ENCODE assay signal across 1 cellular context in the genomic region with DNA sequence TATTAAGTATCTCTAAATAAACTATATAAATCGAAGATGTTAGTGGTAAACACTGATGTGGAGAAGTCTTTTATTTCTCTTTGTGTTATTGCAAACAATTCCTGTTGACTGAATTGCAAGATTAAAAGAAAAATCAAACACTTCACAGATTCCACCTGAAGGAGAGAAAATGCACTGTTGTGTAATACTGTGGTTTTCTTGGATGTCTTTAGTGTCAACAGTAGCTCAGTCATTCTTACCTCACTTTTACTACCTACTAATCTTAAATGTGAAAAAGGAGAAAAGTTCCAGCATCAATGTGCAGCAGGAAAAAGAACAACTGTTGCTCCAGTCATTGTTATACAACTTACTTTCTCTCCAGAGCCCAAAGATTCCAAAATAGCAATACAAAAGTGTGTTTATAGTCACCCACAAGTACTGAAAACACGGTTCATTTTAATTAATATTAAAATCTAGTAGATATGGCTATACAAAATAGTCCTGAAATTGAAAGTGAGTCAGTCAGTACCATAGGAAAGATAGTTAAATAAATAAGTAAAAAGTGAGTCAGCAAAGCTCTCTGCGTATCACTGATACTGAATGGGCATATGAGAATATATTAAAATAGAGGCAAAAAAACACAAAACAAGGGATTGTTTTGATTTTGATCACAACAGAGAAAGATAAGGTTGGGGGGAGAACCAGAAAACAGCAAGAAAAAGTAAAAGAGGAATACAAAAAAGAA.
TF ChIP-seq lines count a peak whose summit lies in the region.

No MANE protein-coding gene starts in this region.

TF ChIP-seq in IMR-90, 13 proteins besides CTCF, POLR2A, EP300 and RAD21:
- TF ChIP-seq FOS (IDR thresholded peaks at IDR 0.05; ENCODE audit: low read depth, low read length) (peak; percentile 71; the same call in 1 of the 2 replicates), BHLHE40 (IDR thresholded peaks at IDR 0.05; ENCODE audit: low read depth, low read length) (no peak), USF2 (IDR thresholded peaks at IDR 0.05; ENCODE audit: low read depth, low read length) (no peak), SMC3 (IDR thresholded peaks at IDR 0.05; ENCODE audit: low read depth, low read length) (no peak), RFX5 (IDR thresholded peaks at IDR 0.05; ENCODE audit: low read depth, low read length) (no peak), CEBPB (IDR thresholded peaks at IDR 0.05; ENCODE audit: low read depth, low read length) (peak; percentile 86), MAZ (IDR thresholded peaks at IDR 0.05; ENCODE audit: borderline replicate concordance, low read depth, low read length) (no peak), MAFK (IDR thresholded peaks at IDR 0.05; ENCODE audit: low read depth, low read length) (0 out of 2 replicates have a peak, but pooled peaks have one; percentile 22), NFE2L2 (IDR thresholded peaks at IDR 0.05; ENCODE audit: low read depth, low read length) (peak; percentile 35; the same call in 1 of the 2 replicates), RCOR1 (IDR thresholded peaks at IDR 0.05; ENCODE audit: insufficient replicate concordance, low read length) (no peak), MXI1 (IDR thresholded peaks at IDR 0.05; ENCODE audit: borderline replicate concordance, low read depth, low read length) (no peak), ELK1 (IDR thresholded peaks at IDR 0.05; ENCODE audit: borderline replicate concordance, low read depth, low read length) (no peak), CHD1 (IDR thresholded peaks at IDR 0.05; ENCODE audit: low read depth, low read length) (no peak)
